In genomic region chr22:31083923-31084810, GRCh38 we compare ENCODE assay signal across 8 cellular contexts. TPM values are rescaled to one million over a fixed set of nuclear protein-coding genes. Genes with fewer than 3 reads are reported as not detected.
DNase-seq lines count a peak whose midpoint lies in the region; ATAC-seq and TF ChIP-seq lines count a peak whose summit lies in the region.

No MANE protein-coding gene starts in this region.

- H3K4ac ChIP-seq in trophoblast cell (ENCODE audit: low read depth, low read length), result peak overlapping the region; percentile 18

- peak overlapping the region; percentile 17 for H2BK5ac ChIP-seq in trophoblast cell (ENCODE audit: low read depth, low read length, poor library complexity)

- H4K91ac ChIP-seq in trophoblast cell (ENCODE audit: low read depth, low read length), result peak overlapping the region; percentile 73

- no peak for TF ChIP-seq CTCF in esophagus squamous epithelium (IDR thresholded peaks at IDR 0.05)
- no peak for TF ChIP-seq CTCF in omental fat pad (IDR thresholded peaks at IDR 0.05)

- peak overlapping the region; percentile 52 for H3K9ac ChIP-seq in trophoblast cell (ENCODE audit: low read length)

- no peak overlapping the region for H2BK12ac ChIP-seq in trophoblast cell (ENCODE audit: low read length)

- H3K79me2 ChIP-seq in trophoblast cell (ENCODE audit: control insufficient read depth, insufficient read depth, low read length, poor library complexity), result peaks cover 21% of the 10 kb centered on the region

- peak overlapping the region; percentile 42 for H2AFZ ChIP-seq in trophoblast cell (ENCODE audit: insufficient read depth, low read length, poor library complexity)

- ATAC-seq in SK-N-SH treated with all-trans-retinoic acid at 6 μM for 48 hours (peak; percentile 2), omental fat pad (ENCODE audit: low FRiP score) (no peak), HG03135 (IDR thresholded peaks at IDR 0.05; ENCODE audit: unreplicated experiment) (no peak)

- peak overlapping the region; percentile 10 for H4K12ac ChIP-seq in trophoblast cell (ENCODE audit: low read depth, low read length)

- H3K18ac ChIP-seq in trophoblast cell (ENCODE audit: low read length), result peak overlapping the region; percentile 73

- H4K8ac ChIP-seq in trophoblast cell (ENCODE audit: low read depth, low read length), result peak overlapping the region; percentile 68

- DNase-seq in activated T-cell treated with anti-CD3 and anti-CD28 coated beads for 4 hours (peak; percentile 15), esophagus squamous epithelium (lab: John Stamatoyannopoulos, UW) (no peak), trophoblast cell (peak in 1 of 2 donors; percentile 7), omental fat pad (ENCODE audit: low spot score) (no peak), germinal center (ENCODE audit: low spot score) (no peak)
- no peak for DNase-seq in activated T-cell treated with anti-CD3 and anti-CD28 coated beads, Interleukin-2, amount 50 U/mL, for 1 hour

- H3K4me2 ChIP-seq in trophoblast cell (ENCODE audit: low read length), result peak overlapping the region; percentile 63

- H3K27me3 ChIP-seq in esophagus squamous epithelium (no peaks in the 10 kb centered on the region), trophoblast cell (ENCODE audit: insufficient read depth, low read length) (no peaks in the 10 kb centered on the region)

- H2AK5ac ChIP-seq in trophoblast cell (ENCODE audit: low read length), result peak overlapping the region; percentile 71

- H3K23ac ChIP-seq in trophoblast cell (ENCODE audit: low read length), result no peak overlapping the region

- H3K4me3 ChIP-seq in esophagus squamous epithelium (peak overlapping the region; percentile 61 to 87 (median 68)), trophoblast cell (ENCODE audit: low read depth, low read length) (peak overlapping the region; percentile 66)

- H2BK120ac ChIP-seq in trophoblast cell (ENCODE audit: insufficient read depth, low read length, poor library complexity), result peak overlapping the region; percentile 34

- peak overlapping the region; percentile 50 for H3K14ac ChIP-seq in trophoblast cell (ENCODE audit: low read length)

- H3K27ac ChIP-seq in esophagus squamous epithelium, result peak overlapping the region; percentile 91 to 98 (median 95)
- peak overlapping the region; percentile 26 for H3K27ac ChIP-seq in trophoblast cell (ENCODE audit: low read depth, low read length)

- 8 to 16% methylated on average over 11 of the region's 18 CpGs for WGBS in esophagus squamous epithelium, 2 donors
- WGBS in trophoblast cell (ENCODE audit: extremely low coverage, insufficient coverage, insufficient read length), result no CpG with 5 or more reads among the region's 18 CpGs

- intact Hi-C loops in esophagus squamous epithelium (cut with DNase I), result loop anchor here (5.0 to 10.0 kb wide), 2 partner anchors 137 to 319 kb away; no protein-coding TSS in a partner anchor

- no peak for TF ChIP-seq POLR2A in esophagus squamous epithelium (IDR thresholded peaks at IDR 0.05)

- H3K4me1 ChIP-seq in esophagus squamous epithelium, result peaks cover 33 to 84% (median 46%) of the 10 kb centered on the region in 3 donors
- H3K4me1 ChIP-seq in trophoblast cell (ENCODE audit: control insufficient read depth in 1 of 2, insufficient read depth in 2 of 2, low read length in 2 of 2), result peaks cover 29 to 34% of the 10 kb centered on the region in 2 experiments

- H3K36me3 ChIP-seq in esophagus squamous epithelium (peaks cover 0 to 23% (median 11%) of the 10 kb centered on the region in 3 donors), trophoblast cell (ENCODE audit: control insufficient read depth in 1 of 2, insufficient read depth in 2 of 2, low read length in 2 of 2) (peaks cover 30 to 37% of the 10 kb centered on the region in 2 experiments)

- H3K9me3 ChIP-seq in esophagus squamous epithelium (no peaks in the 10 kb centered on the region), trophoblast cell (ENCODE audit: insufficient read depth, low read depth, low read length) (peaks cover 7% of the 10 kb centered on the region)

- H3K79me1 ChIP-seq in trophoblast cell (ENCODE audit: low read length), result peaks cover 27% of the 10 kb centered on the region

TF ChIP-seq in SK-N-SH treated with all-trans-retinoic acid at 6 μM for 48 hours, 23 proteins besides CTCF, POLR2A, EP300 and RAD21 (continues in another document):
- no peak for TF ChIP-seq ZNF8 (CRISPR knock-in tag; IDR thresholded peaks at IDR 0.05)
- no peak for TF ChIP-seq PATZ1 (CRISPR knock-in tag; IDR thresholded peaks at IDR 0.05; ENCODE audit: borderline replicate concordance)
- TF ChIP-seq CREB5 (CRISPR knock-in tag; IDR thresholded peaks at IDR 0.05; ENCODE audit: low read depth), result no peak
- no peak for TF ChIP-seq TSHZ2 (CRISPR knock-in tag; IDR thresholded peaks at IDR 0.05)
- TF ChIP-seq ISL1 (CRISPR knock-in tag; IDR thresholded peaks at IDR 0.05), result no peak
- no peak for TF ChIP-seq ZC3H10 (CRISPR knock-in tag; IDR thresholded peaks at IDR 0.05)
- no peak for TF ChIP-seq CSRNP3 (CRISPR knock-in tag; IDR thresholded peaks at IDR 0.05)
- TF ChIP-seq RARB (CRISPR knock-in tag; IDR thresholded peaks at IDR 0.05), result no peak
- no peak for TF ChIP-seq SNAI2 (CRISPR knock-in tag; IDR thresholded peaks at IDR 0.05)

RNA-seq across cellular contexts. Expression of gene SMTN, which starts 3.0 kb away (rescaled TPM):
- total RNA-seq in esophagus squamous epithelium, result 100 to 1,000 TPM in 1 of 4 donors, 10 to 100 TPM in 3; 28.2 to 158 (median 45.8) TPM
- polyA plus RNA-seq in trophoblast cell (2013), result 76.6 and 79.2 TPM in 2 replicates
- total RNA-seq in omental fat pad, result 100 to 1,000 TPM in 1 of 4 donors, 10 to 100 TPM in 3; 29.2 to 116 (median 32.2) TPM

RNA-seq across cellular contexts. Expression of gene SELENOM, which starts 23.2 kb away (rescaled TPM):
- total RNA-seq in esophagus squamous epithelium, result 100 to 1,000 TPM in 2 of 4 donors, 10 to 100 TPM in 2; 13.3 to 291 (median 67.6) TPM
- 70.7 and 77.0 TPM in 2 replicates for polyA plus RNA-seq in trophoblast cell (2013)
- total RNA-seq in omental fat pad, result 100 to 1,000 TPM; 162 to 346 (median 230) TPM

RNA-seq across cellular contexts. Expression of gene INPP5J, which starts 38.6 kb away (rescaled TPM):
- total RNA-seq in esophagus squamous epithelium, result 1 to 10 TPM in 2 of 4 donors, under 1 TPM in 2; 0.22 to 2.4 (median 0.84) TPM
- 2.3 and 2.4 TPM in 2 replicates for polyA plus RNA-seq in trophoblast cell (2013)
- under 1 TPM; 0.24 to 0.84 (median 0.42) TPM for total RNA-seq in omental fat pad

RNA-seq across cellular contexts. Expression of gene PLA2G3, which starts 56.1 kb away (rescaled TPM):
- 10 to 100 TPM in 1 of 4 donors, 1 to 10 TPM in 3; 5.0 to 27.0 (median 7.8) TPM for total RNA-seq in esophagus squamous epithelium
- 0.22 and 0.25 TPM in 2 replicates for polyA plus RNA-seq in trophoblast cell (2013)
- total RNA-seq in omental fat pad, result not detected
